14 cellular contexts compared by ENCODE assay signal in the genomic region with DNA sequence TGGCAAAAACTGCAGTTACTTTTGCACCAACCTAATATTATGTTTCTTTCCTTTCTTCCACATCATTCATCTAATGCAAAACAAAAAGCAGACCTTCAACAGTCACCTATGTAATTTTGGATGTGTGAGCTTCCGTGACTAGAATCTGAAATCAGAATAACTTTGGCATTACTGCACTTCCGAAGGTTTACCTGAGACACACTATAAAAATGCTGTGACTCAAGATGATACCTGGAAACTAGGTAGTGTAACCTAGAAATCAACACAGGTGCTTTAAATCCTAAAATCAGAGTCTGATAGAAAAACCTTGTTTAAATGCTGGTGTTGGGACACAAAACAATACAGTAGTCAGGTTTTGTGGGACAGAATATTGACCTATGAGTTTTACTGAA. TPM values are rescaled to one million over a fixed set of nuclear protein-coding genes. Genes with fewer than 3 reads are reported as not detected.
DNase-seq lines count a peak whose midpoint lies in the region; ATAC-seq and TF ChIP-seq lines count a peak whose summit lies in the region.
"Had no signal": no experiment of that assay in that cellular context is flagged by ENCODE, and none has a peak within 500 bp of the region (broad histone marks: within the 10 kb centered on the region; RNA-seq: fewer than 3 reads in every experiment).

No MANE protein-coding gene starts in this region.

- no peak overlapping the region for H2BK12ac ChIP-seq in neuronal stem cell (ENCODE audit: low read length)

- CTCF ChIA-PET in CD4-positive, alpha-beta T cell (lab: Charles Lee) = no interaction called here
- CTCF ChIA-PET in mammary epithelial cell (lab: Charles Lee; ENCODE audit: low non-redundant PET) = interaction anchor here (0.7 kb wide), 1 partner anchor 206 kb away, joined by 6 read pairs; no protein-coding TSS in a partner anchor
- CTCF ChIA-PET in naive thymus-derived CD4-positive, alpha-beta T cell (lab: Charles Lee) = no interaction called here

- H2BK15ac ChIP-seq in neuronal stem cell (ENCODE audit: low read length) = no peak overlapping the region

- H3K4me3 ChIP-seq in Loucy (ENCODE audit: low read length, poor library complexity, severe bottlenecking) (peak overlapping the region; percentile 93), mammary epithelial cell (replicated peaks in 1 of 3; ENCODE audit: insufficient read depth in 1 of 3, low read depth in 2 of 3, low read length in 3 of 3) (peak overlapping the region in 1 of 3 experiments; percentile 77), HAP-1 (no peak overlapping the region), neuronal stem cell (ENCODE audit: low read length in 2 of 2) (no peak overlapping the region)
- H3K4me3 ChIP-seq in naive thymus-derived CD4-positive, alpha-beta T cell (ENCODE audit: low read length) = no peak overlapping the region

- H3K9ac ChIP-seq in Loucy (ENCODE audit: low read depth, low read length, poor library complexity, severe bottlenecking) (peak overlapping the region; percentile 96), mammary epithelial cell (ENCODE audit: insufficient read depth, low read length) (peak overlapping the region; percentile 42), neuronal stem cell (ENCODE audit: low read depth, low read length, poor library complexity) (no peak overlapping the region)

- H3K9me3 Mint-ChIP-seq in CD4-positive, alpha-beta T cell = no peaks in the 10 kb centered on the region
- no peaks in the 10 kb centered on the region for H3K9me3 Mint-ChIP-seq in naive thymus-derived CD4-positive, alpha-beta T cell

- H2AFZ ChIP-seq in Loucy (ENCODE audit: low read length) (no peak overlapping the region), mammary epithelial cell (ENCODE audit: low read depth, low read length) (no peak overlapping the region), neuronal stem cell (ENCODE audit: low read length) (no peak overlapping the region)

- H3K4me1 ChIP-seq in Loucy (ENCODE audit: insufficient read depth, low read length, poor library complexity, severe bottlenecking) = peaks cover 55% of the 10 kb centered on the region
- H3K4me1 ChIP-seq in mammary epithelial cell (ENCODE audit: insufficient read depth, low read length) = peaks cover 15% of the 10 kb centered on the region
- peaks cover 19 to 21% of the 10 kb centered on the region in 2 donors for H3K4me1 ChIP-seq in naive thymus-derived CD4-positive, alpha-beta T cell (ENCODE audit: control insufficient read depth in 2 of 2, insufficient read depth in 2 of 2, low read length in 2 of 2)
- H3K4me1 ChIP-seq in HAP-1 = peaks cover 25% of the 10 kb centered on the region
- H3K4me1 ChIP-seq in neuronal stem cell (ENCODE audit: control insufficient read depth in 2 of 2, insufficient read depth in 1 of 2, low read depth in 1 of 2, low read length in 2 of 2) = peaks cover 3 to 8% of the 10 kb centered on the region in 2 donors

- TF ChIP-seq CTCF in CD4-positive, alpha-beta T cell (IDR thresholded peaks at IDR 0.05) = no peak
- TF ChIP-seq CTCF in Loucy (conservative IDR thresholded peaks at IDR 0.05; ENCODE audit: low read length) (no peak), mammary epithelial cell (conservative IDR thresholded peaks at IDR 0.05 in 1 of 2, IDR thresholded peaks at IDR 0.05 in 1 of 2; ENCODE audit: extremely low read depth in 1 of 2, insufficient read depth in 1 of 2, low read depth in 1 of 2, low read length in 2 of 2) (no peak)

- peak overlapping the region; percentile 82 for H3K4me2 ChIP-seq in Loucy (ENCODE audit: low read depth, low read length, poor library complexity, severe bottlenecking)
- H3K4me2 ChIP-seq in mammary epithelial cell (ENCODE audit: insufficient read depth, low read depth, low read length) = peak overlapping the region; percentile 75
- H3K4me2 ChIP-seq in neuronal stem cell (ENCODE audit: insufficient read depth, low read length, poor library complexity, severe bottlenecking) = no peak overlapping the region

- no peaks in the 10 kb centered on the region for H3K27me3 Mint-ChIP-seq in CD4-positive, alpha-beta T cell
- no peaks in the 10 kb centered on the region for H3K27me3 Mint-ChIP-seq in naive thymus-derived CD4-positive, alpha-beta T cell

- no peak overlapping the region for H2AK5ac ChIP-seq in neuronal stem cell (ENCODE audit: low read depth, low read length)

- H2BK120ac ChIP-seq in neuronal stem cell (ENCODE audit: low read depth, low read length) = no peak overlapping the region

- DNase-seq in CD4-positive, alpha-beta T cell = no peak
- DNase-seq in mammary epithelial cell (peak; percentile 76), NK-92 (lab: John Stamatoyannopoulos, UW; ENCODE audit: unreplicated experiment) (no peak), HAP-1 (ENCODE audit: low spot score in 2 of 2) (no peak), NCI-H2029 (lab: John Stamatoyannopoulos, UW) (no peak), neuronal stem cell (ENCODE audit: low spot score) (no peak)
- no peak for DNase-seq in naive thymus-derived CD4-positive, alpha-beta T cell
- DNase-seq: cerebellar nuclear complex, DMS153, NCI-H1105, nucleus accumbens, uterus had no signal

- H3K23ac ChIP-seq in neuronal stem cell (ENCODE audit: low read depth, low read length, poor library complexity) = no peak overlapping the region

- POLR2A ChIA-PET in CD4-positive, alpha-beta T cell (lab: Charles Lee) = interaction anchor here (2.0 kb wide), 1 partner anchor 146 kb away, joined by 6 read pairs; a partner anchor contains a TSS
- POLR2A ChIA-PET in naive thymus-derived CD4-positive, alpha-beta T cell (lab: Charles Lee) = no interaction called here

- H3K27me3 ChIP-seq in CD4-positive, alpha-beta T cell (ENCODE audit: control insufficient read depth, insufficient read depth, low read length) = no peaks in the 10 kb centered on the region
- H3K27me3 ChIP-seq in Loucy (ENCODE audit: insufficient read depth, low read length, poor library complexity, severe bottlenecking) (no peaks in the 10 kb centered on the region), mammary epithelial cell (ENCODE audit: insufficient read depth, low read length) (no peaks in the 10 kb centered on the region), HAP-1 (ENCODE audit: low read depth) (no peaks in the 10 kb centered on the region), neuronal stem cell (ENCODE audit: control insufficient read depth in 3 of 3, insufficient read depth in 3 of 3, low read depth in 1 of 3, low read length in 3 of 3) (no peaks in the 10 kb centered on the region)
- H3K27me3 ChIP-seq in naive thymus-derived CD4-positive, alpha-beta T cell (ENCODE audit: control insufficient read depth in 2 of 2, insufficient read depth in 2 of 2, low read length in 2 of 2) = no peaks in the 10 kb centered on the region
- H3K27me3 ChIP-seq: uterus had no signal

- H3K79me2 ChIP-seq in Loucy (ENCODE audit: insufficient read depth, low read length) = peaks cover 97% of the 10 kb centered on the region
- H3K79me2 ChIP-seq in mammary epithelial cell (ENCODE audit: insufficient read depth, low read length) = peaks cover 86% of the 10 kb centered on the region

- H3K18ac ChIP-seq in neuronal stem cell (ENCODE audit: low read length) = no peak overlapping the region

- no peaks in the 10 kb centered on the region for H3K9me2 ChIP-seq in Loucy (replicated peaks; ENCODE audit: low read depth, low read length)

- WGBS in mammary epithelial cell (ENCODE audit: low coverage, missing lambda C conversion rate) = 24% methylated on average over 2 of the region's 2 CpGs
- no CpG with 5 or more reads among the region's 2 CpGs for WGBS in neuronal stem cell (ENCODE audit: extremely low coverage in 2 of 2, insufficient read length in 2 of 2, insufficient replicate concordance in 1 of 2), 2 donors

- H3K4me3 Mint-ChIP-seq in CD4-positive, alpha-beta T cell = peak overlapping the region; percentile 96
- H3K4me3 Mint-ChIP-seq in naive thymus-derived CD4-positive, alpha-beta T cell = peak overlapping the region in 9 of 10 donors; percentile 90 to 96 (median 92)

- no peaks in the 10 kb centered on the region for H3K9me3 ChIP-seq in CD4-positive, alpha-beta T cell (ENCODE audit: control insufficient read depth, low read length)
- H3K9me3 ChIP-seq in Loucy (ENCODE audit: insufficient read depth, low read depth, low read length) (no peaks in the 10 kb centered on the region), mammary epithelial cell (replicated peaks; ENCODE audit: insufficient read depth, low read length) (no peaks in the 10 kb centered on the region), HAP-1 (no peaks in the 10 kb centered on the region), neuronal stem cell (replicated peaks in 1 of 2; ENCODE audit: control insufficient read depth in 2 of 2, insufficient read depth in 1 of 2, low read depth in 1 of 2, low read length in 2 of 2) (no peaks in the 10 kb centered on the region)
- no peaks in the 10 kb centered on the region for H3K9me3 ChIP-seq in naive thymus-derived CD4-positive, alpha-beta T cell (ENCODE audit: control insufficient read depth in 2 of 3, low read length in 3 of 3)
- H3K9me3 ChIP-seq: uterus had no signal

- dilution Hi-C loops in mammary epithelial cell (cut with HindIII; ENCODE audit: low sequenced_read_pairs) = no loop called here

- in situ Hi-C loops in mammary epithelial cell (cut with MboI; ENCODE audit: low sequenced_read_pairs in 2 of 2) = no loop called here
- in situ Hi-C loops in HAP-1 (cut with MboI; ENCODE audit: low sequenced_read_pairs) = no loop called here

- BruUV-seq in mammary epithelial cell (replicated peaks; lab: Mats Ljungman, UMichigan) = no TSS peak

- H3F3A ChIP-seq in Loucy (ENCODE audit: low read depth) = no peaks in the 10 kb centered on the region

- H3K79me1 ChIP-seq in neuronal stem cell (ENCODE audit: low read depth, low read length) = peaks cover 2% of the 10 kb centered on the region

- peaks cover 68% of the 10 kb centered on the region for H3K4me1 Mint-ChIP-seq in CD4-positive, alpha-beta T cell (ENCODE audit: low read depth)
- peaks cover 37 to 73% (median 69%) of the 10 kb centered on the region in 7 donors for H3K4me1 Mint-ChIP-seq in naive thymus-derived CD4-positive, alpha-beta T cell

- no peak for ATAC-seq in CD4-positive, alpha-beta T cell (ENCODE audit: poor library complexity)
- ATAC-seq in naive thymus-derived CD4-positive, alpha-beta T cell = no peak

- H3K36me3 ChIP-seq in Loucy (ENCODE audit: insufficient read depth, low read length) = no peaks in the 10 kb centered on the region
- no peaks in the 10 kb centered on the region for H3K36me3 ChIP-seq in mammary epithelial cell (ENCODE audit: insufficient read depth, low read length)
- H3K36me3 ChIP-seq in naive thymus-derived CD4-positive, alpha-beta T cell (ENCODE audit: control insufficient read depth in 2 of 3, insufficient read depth in 3 of 3, low read length in 3 of 3) = no peaks in the 10 kb centered on the region
- H3K36me3 ChIP-seq in HAP-1 (replicated peaks) = no peaks in the 10 kb centered on the region; the same call in 1 of the 2 replicates
- H3K36me3 ChIP-seq in neuronal stem cell (replicated peaks in 1 of 2; ENCODE audit: control insufficient read depth in 2 of 2, insufficient read depth in 2 of 2, low read length in 2 of 2) = no peaks in the 10 kb centered on the region
- H3K36me3 ChIP-seq: uterus had no signal

- H4K20me1 ChIP-seq in Loucy (ENCODE audit: insufficient read depth, low read length, poor library complexity, severe bottlenecking) (peaks cover 61% of the 10 kb centered on the region), mammary epithelial cell (ENCODE audit: insufficient read depth, low read length) (no peaks in the 10 kb centered on the region)

- no peak overlapping the region for H3K14ac ChIP-seq in neuronal stem cell (ENCODE audit: low read length)

- intact Hi-C loops in CD4-positive, alpha-beta T cell (cut with DNase I, micrococcal nuclease) = loop anchor here (5.0 kb wide), 6 partner anchors 123 to 847 kb away; a partner anchor contains a TSS
- intact Hi-C loops in mammary epithelial cell (cut with micrococcal nuclease) = loop anchor here (5.0 kb wide), 1 partner anchor 53 kb away; no protein-coding TSS in a partner anchor
- intact Hi-C loops in naive thymus-derived CD4-positive, alpha-beta T cell (cut with micrococcal nuclease) = loop anchor here in 1 of 2 donors (5.0 kb wide), 1 partner anchor 538 kb away; a partner anchor contains a TSS

- H2BK5ac ChIP-seq in neuronal stem cell (ENCODE audit: low read length) = no peak overlapping the region

- no peak overlapping the region for H3K4ac ChIP-seq in neuronal stem cell (ENCODE audit: low read length)

- H3K36me3 Mint-ChIP-seq in CD4-positive, alpha-beta T cell (ENCODE audit: low read depth) = peaks cover 14% of the 10 kb centered on the region
- peaks cover 0 to 2% (median 0%) of the 10 kb centered on the region in 5 donors for H3K36me3 Mint-ChIP-seq in naive thymus-derived CD4-positive, alpha-beta T cell

- no peak overlapping the region for H3K27ac ChIP-seq in CD4-positive, alpha-beta T cell (ENCODE audit: low read depth, low read length)
- H3K27ac ChIP-seq in mammary epithelial cell (ENCODE audit: insufficient read depth, low read depth, low read length) (peak overlapping the region; percentile 91), neuronal stem cell (replicated peaks; ENCODE audit: low read length) (no peak overlapping the region)
- H3K27ac ChIP-seq in naive thymus-derived CD4-positive, alpha-beta T cell (ENCODE audit: low read depth, low read length) = no peak overlapping the region

- H4K8ac ChIP-seq in neuronal stem cell (ENCODE audit: low read depth, low read length) = no peak overlapping the region

- H4K91ac ChIP-seq in neuronal stem cell (ENCODE audit: low read depth, low read length, poor library complexity) = no peak overlapping the region

- no peak overlapping the region for H3K27ac Mint-ChIP-seq in CD4-positive, alpha-beta T cell
- peak overlapping the region in 1 of 9 donors; percentile 10 for H3K27ac Mint-ChIP-seq in naive thymus-derived CD4-positive, alpha-beta T cell

RNA-seq across cellular contexts. Expression of a gene that starts 2.2 kb away (rescaled TPM):
- total RNA-seq in CD4-positive, alpha-beta T cell = 10 to 100 TPM; 12.5 to 12.6 TPM
- 10 to 100 TPM; 41.0 to 56.6 TPM for total RNA-seq in mammary epithelial cell
- polyA plus RNA-seq in mammary epithelial cell = 24.2 TPM
- polyA minus RNA-seq in mammary epithelial cell = 45.8 TPM
- total RNA-seq in naive thymus-derived CD4-positive, alpha-beta T cell = 10 to 100 TPM; 18.5 to 31.7 (median 27.5) TPM
- 10 to 100 TPM in 1 of 2 donors, 1 to 10 TPM in 1; 7.5 to 12.4 TPM for polyA plus RNA-seq in naive thymus-derived CD4-positive, alpha-beta T cell
- polyA plus RNA-seq in neuronal stem cell (2013, experiment 1 of 2) = 18.6 TPM
- polyA plus RNA-seq in neuronal stem cell (2013, experiment 2 of 2) = 19.8 TPM

RNA-seq across cellular contexts. Expression of a gene that starts 16.4 kb away (rescaled TPM):
- total RNA-seq in CD4-positive, alpha-beta T cell = not detected
- total RNA-seq in mammary epithelial cell = not detected
- polyA plus RNA-seq in mammary epithelial cell = not detected
- not detected for polyA minus RNA-seq in mammary epithelial cell
- total RNA-seq in naive thymus-derived CD4-positive, alpha-beta T cell = not detected
- not detected for polyA plus RNA-seq in naive thymus-derived CD4-positive, alpha-beta T cell
- polyA plus RNA-seq in neuronal stem cell (2013, experiment 1 of 2) = 0.91 TPM
- 0.46 TPM for polyA plus RNA-seq in neuronal stem cell (2013, experiment 2 of 2)
- total RNA-seq: RPMI7951, uterus had no signal
